In the genomic region with DNA sequence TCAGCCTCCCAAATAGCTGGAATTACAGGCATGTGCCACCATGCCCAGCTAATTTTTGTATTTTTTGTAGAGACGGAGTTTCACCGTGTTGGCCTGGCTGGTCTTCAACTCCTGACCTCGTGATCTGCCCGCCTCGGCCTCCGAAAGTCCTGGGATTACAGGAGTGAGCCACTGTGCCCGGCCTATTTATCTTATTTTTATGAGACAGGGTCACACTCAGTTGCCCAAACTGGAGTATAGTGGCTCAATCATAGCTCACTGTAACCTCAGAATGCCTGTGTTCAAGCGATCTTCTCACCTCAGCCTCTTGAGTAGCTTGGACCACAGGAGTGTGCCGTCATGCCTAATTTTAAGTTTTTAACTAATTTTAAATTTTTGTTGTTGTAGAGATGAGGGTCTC, we compare ENCODE assay signal across 23 cellular contexts.
DNase-seq lines count a peak whose midpoint lies in the region; ATAC-seq and TF ChIP-seq lines count a peak whose summit lies in the region.
"Had no signal": no experiment of that assay in that cellular context is flagged by ENCODE, and none has a peak within 500 bp of the region (broad histone marks: within the 10 kb centered on the region; RNA-seq: fewer than 3 reads in every experiment).

No MANE protein-coding gene starts in this region.

- no peak overlapping the region for H2BK20ac ChIP-seq in IMR-90 (ENCODE audit: low read depth, low read length)

- H3K36me3 ChIP-seq in IMR-90 (ENCODE audit: control insufficient read depth, insufficient read depth, low read length) (no peaks in the 10 kb centered on the region), mesendoderm (ENCODE audit: control insufficient read depth, insufficient read depth, low read length) (no peaks in the 10 kb centered on the region), gastrocnemius medialis (no peaks in the 10 kb centered on the region)

- no peak overlapping the region for H3K4me2 ChIP-seq in IMR-90 (ENCODE audit: low read depth, low read length)
- H3K4me2 ChIP-seq in mesendoderm (ENCODE audit: low read length) = no peak overlapping the region
- H3K4me2 ChIP-seq: A549 had no signal

- peaks cover 32% of the 10 kb centered on the region for H3K9me1 ChIP-seq in IMR-90 (ENCODE audit: insufficient read depth, low read length)

- no peak overlapping the region for H2AFZ ChIP-seq in IMR-90 (replicated peaks; ENCODE audit: low read length, poor library complexity)
- H2AFZ ChIP-seq: GM23248 had no signal

- TF ChIP-seq RAD21 in IMR-90 (IDR thresholded peaks at IDR 0.05; ENCODE audit: low read length) = no peak

- H2AK5ac ChIP-seq in IMR-90 (ENCODE audit: low read depth, low read length) (0 out of 2 replicates have a peak overlapping the region, but pooled peaks have one; percentile 1), mesendoderm (ENCODE audit: low read length) (no peak overlapping the region)

- ATAC-seq in IMR-90 (ENCODE audit: low read depth) = no peak
- ATAC-seq in gastrocnemius medialis = no peak
- ATAC-seq in GM18873 (IDR thresholded peaks at IDR 0.05; ENCODE audit: low FRiP score, unreplicated experiment) = no peak
- no peak for ATAC-seq in HG02884 (IDR thresholded peaks at IDR 0.05; ENCODE audit: unreplicated experiment)
- ATAC-seq: A549, HCT116 had no signal

- no peak overlapping the region for H3K14ac ChIP-seq in IMR-90 (replicated peaks; ENCODE audit: low read depth, low read length)

- H3K56ac ChIP-seq in IMR-90 (ENCODE audit: extremely low read depth, insufficient read depth, low read length) (no peak overlapping the region), mesendoderm (ENCODE audit: low read length) (no peak overlapping the region)

- H4K5ac ChIP-seq in IMR-90 (ENCODE audit: low read depth, low read length) (no peak overlapping the region), mesendoderm (ENCODE audit: low read length) (no peak overlapping the region)

- POLR2A ChIA-PET in IMR-90 (lab: Charles Lee; ENCODE audit: unreplicated experiment) = no interaction called here

- dilution Hi-C loops in IMR-90 (cut with HindIII; ENCODE audit: low sequenced_read_pairs, unreplicated experiment) = no loop called here

- H3K4me3 ChIP-seq in GM12865 (ENCODE audit: low read depth, low read length) (peak overlapping the region; percentile 41; the same call in 1 of the 2 replicates), IMR-90 (ENCODE audit: insufficient read depth, low read depth, low read length) (no peak overlapping the region), mesendoderm (ENCODE audit: low read length) (no peak overlapping the region), gastrocnemius medialis (no peak overlapping the region)
- H3K4me3 ChIP-seq: A549, GM23248 had no signal

- intact Hi-C loops in IMR-90 (cut with micrococcal nuclease) = no loop called here
- intact Hi-C loops in gastrocnemius medialis (cut with DNase I; ENCODE audit: low total_unique reads) = loop anchor here (5.0 kb wide), 1 partner anchor 122 kb away; no protein-coding TSS in a partner anchor

- H3K79me2 ChIP-seq in mesendoderm (ENCODE audit: control insufficient read depth, insufficient read depth, low read length) = peaks cover 88% of the 10 kb centered on the region

- DNase-seq in GM12865 (ENCODE audit: low read depth) (no peak), IMR-90 (no peak), mesendoderm (no peak), gastrocnemius medialis (no peak), DMS 273 treated with DMSO at 0.1 percent for 48 hours (lab: John Stamatoyannopoulos, UW) (no peak)
- DNase-seq: ACHN; AML-193; C1 segment of cervical spinal cord; Calu3; CD4-positive, alpha-beta memory T cell; COR-L47; DMS153; DMS79; EL; GDM1; H9; HFFc6 had no signal

- no peaks in the 10 kb centered on the region for H3K9me3 ChIP-seq in IMR-90 (ENCODE audit: control insufficient read depth, insufficient read depth, low read length)
- H3K9me3 ChIP-seq in gastrocnemius medialis = no peaks in the 10 kb centered on the region
- H3K9me3 ChIP-seq: A549 had no signal

- H4K8ac ChIP-seq in IMR-90 (ENCODE audit: low read depth in 2 of 2, low read length in 2 of 2) = no peak overlapping the region
- no peak overlapping the region for H4K8ac ChIP-seq in mesendoderm (ENCODE audit: low read depth, low read length)

- peaks cover 38 to 88% of the 10 kb centered on the region in 2 experiments for H3K79me1 ChIP-seq in IMR-90 (ENCODE audit: low read depth in 1 of 2, low read length in 2 of 2)
- H3K79me1 ChIP-seq in mesendoderm (ENCODE audit: low read length) = peaks cover 9% of the 10 kb centered on the region

- WGBS in IMR-90 (ENCODE audit: extremely low coverage in 2 of 2, insufficient read length in 1 of 2), 2 experiments = 92% methylated on average over 4 of the region's 9 CpGs; no CpG with 5 or more reads in 1 of the 2 experiments
- no CpG with 5 or more reads among the region's 9 CpGs for WGBS in mesendoderm (ENCODE audit: extremely low coverage, insufficient coverage, low lambda C conversion rate)

- TF ChIP-seq POLR2A in IMR-90 (IDR thresholded peaks at IDR 0.05; ENCODE audit: low read depth, low read length) (no peak), gastrocnemius medialis (IDR thresholded peaks at IDR 0.05) (no peak)

- peaks cover 22% of the 10 kb centered on the region for H3K4me1 ChIP-seq in IMR-90 (ENCODE audit: control insufficient read depth, insufficient read depth, low read length)
- H3K4me1 ChIP-seq in mesendoderm (ENCODE audit: control insufficient read depth, low read depth, low read length) = peaks cover 27% of the 10 kb centered on the region
- peaks cover 74 to 89% of the 10 kb centered on the region in 2 donors for H3K4me1 ChIP-seq in gastrocnemius medialis

- H2AK9ac ChIP-seq in IMR-90 (replicated peaks; ENCODE audit: low read depth, low read length, poor library complexity) = no peak overlapping the region

- in situ Hi-C loops in IMR-90 (cut with MboI; ENCODE audit: low sequenced_read_pairs) = no loop called here
- in situ Hi-C loops in gastrocnemius medialis (cut with MboI; ENCODE audit: low sequenced_read_pairs in 4 of 4) = loop anchor here in 1 of 4 donors (25.0 kb wide), 1 partner anchor 98 kb away; no protein-coding TSS in a partner anchor

- H3K18ac ChIP-seq in IMR-90 (ENCODE audit: low read depth, low read length) = no peak overlapping the region
- no peak overlapping the region for H3K18ac ChIP-seq in mesendoderm (ENCODE audit: low read length)

- H3K23ac ChIP-seq in IMR-90 (ENCODE audit: low read depth, low read length) = no peak overlapping the region
- no peak overlapping the region for H3K23ac ChIP-seq in mesendoderm (ENCODE audit: low read length)

- no peak overlapping the region for H4K91ac ChIP-seq in IMR-90 (ENCODE audit: insufficient read depth, low read depth, low read length)

- no peak overlapping the region for H3K9ac ChIP-seq in IMR-90 (ENCODE audit: low read depth, low read length)
- H3K9ac ChIP-seq in mesendoderm (ENCODE audit: low read length) = no peak overlapping the region
- H3K9ac ChIP-seq: GM23248 had no signal

- H3K27me3 ChIP-seq in IMR-90 (ENCODE audit: control insufficient read depth, insufficient read depth, low read length) = no peaks in the 10 kb centered on the region
- no peaks in the 10 kb centered on the region for H3K27me3 ChIP-seq in mesendoderm (ENCODE audit: insufficient read depth, low read length, poor library complexity)
- H3K27me3 ChIP-seq in gastrocnemius medialis = no peaks in the 10 kb centered on the region

- H3K27ac ChIP-seq in IMR-90 (ENCODE audit: insufficient read depth, low read length) = no peak overlapping the region
- no peak overlapping the region for H3K27ac ChIP-seq in mesendoderm (ENCODE audit: low read depth, low read length)
- peak overlapping the region; percentile 72 to 79 (median 75) for H3K27ac ChIP-seq in gastrocnemius medialis
- H3K27ac ChIP-seq: 22Rv1, A549 had no signal

- peaks cover 94% of the 10 kb centered on the region for H4K20me1 ChIP-seq in IMR-90 (ENCODE audit: insufficient read depth, low read length)

- CTCF ChIA-PET in IMR-90 (lab: Yijun Ruan, JAX) = no interaction called here

- H2BK5ac ChIP-seq in IMR-90 (ENCODE audit: low read depth, low read length, poor library complexity, severe bottlenecking) = no peak overlapping the region
- no peak overlapping the region for H2BK5ac ChIP-seq in mesendoderm (ENCODE audit: low read length)

- BruUV-seq in IMR-90 (replicated peaks; lab: Mats Ljungman, UMichigan) = no TSS peak

- TF ChIP-seq CTCF in GM12865 (IDR thresholded peaks at IDR 0.05; ENCODE audit: insufficient read depth, low read depth, low read length, missing control alignments) = no peak
- TF ChIP-seq CTCF in IMR-90 (conservative IDR thresholded peaks at IDR 0.05; ENCODE audit: low read depth, low read length) = no peak
- no peak for TF ChIP-seq CTCF in gastrocnemius medialis (IDR thresholded peaks at IDR 0.05 in 4 of 5, conservative IDR thresholded peaks at IDR 0.05 in 1 of 5)

- H2BK120ac ChIP-seq in IMR-90 (ENCODE audit: low read depth, low read length) (no peak overlapping the region), mesendoderm (ENCODE audit: low read depth, low read length) (peak overlapping the region; percentile 51)

- H3K4ac ChIP-seq in IMR-90 (ENCODE audit: low read depth, low read length) (no peak overlapping the region), mesendoderm (ENCODE audit: low read depth, low read length) (no peak overlapping the region)

- no peak overlapping the region for H2BK15ac ChIP-seq in IMR-90 (ENCODE audit: low read depth, low read length)
- no peak overlapping the region for H2BK15ac ChIP-seq in mesendoderm (replicated peaks; ENCODE audit: low read depth)

TF ChIP-seq in IMR-90, 13 proteins besides CTCF, POLR2A, EP300 and RAD21 (continues in another document):
- no peak for TF ChIP-seq RCOR1 (IDR thresholded peaks at IDR 0.05; ENCODE audit: insufficient replicate concordance, low read length)
- no peak for TF ChIP-seq FOS (IDR thresholded peaks at IDR 0.05; ENCODE audit: low read depth, low read length)
- TF ChIP-seq BHLHE40 (IDR thresholded peaks at IDR 0.05; ENCODE audit: low read depth, low read length) = no peak
- no peak for TF ChIP-seq NFE2L2 (IDR thresholded peaks at IDR 0.05; ENCODE audit: low read depth, low read length)
- TF ChIP-seq RFX5 (IDR thresholded peaks at IDR 0.05; ENCODE audit: low read depth, low read length) = no peak
- no peak for TF ChIP-seq MXI1 (IDR thresholded peaks at IDR 0.05; ENCODE audit: borderline replicate concordance, low read depth, low read length)
- TF ChIP-seq MAFK (IDR thresholded peaks at IDR 0.05; ENCODE audit: low read depth, low read length) = no peak
- TF ChIP-seq CHD1 (IDR thresholded peaks at IDR 0.05; ENCODE audit: low read depth, low read length) = no peak
- TF ChIP-seq, protein P1, sequence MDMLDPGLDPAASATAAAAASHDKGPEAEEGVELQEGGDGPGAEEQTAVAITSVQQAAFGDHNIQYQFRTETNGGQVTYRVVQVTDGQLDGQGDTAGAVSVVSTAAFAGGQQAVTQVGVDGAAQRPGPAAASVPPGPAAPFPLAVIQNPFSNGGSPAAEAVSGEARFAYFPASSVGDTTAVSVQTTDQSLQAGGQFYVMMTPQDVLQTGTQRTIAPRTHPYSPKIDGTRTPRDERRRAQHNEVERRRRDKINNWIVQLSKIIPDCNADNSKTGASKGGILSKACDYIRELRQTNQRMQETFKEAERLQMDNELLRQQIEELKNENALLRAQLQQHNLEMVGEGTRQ (IDR thresholded peaks at IDR 0.05; ENCODE audit: low read depth, low read length) = no peak
- no peak for TF ChIP-seq SMC3 (IDR thresholded peaks at IDR 0.05; ENCODE audit: low read depth, low read length)
- no peak for TF ChIP-seq CEBPB (IDR thresholded peaks at IDR 0.05; ENCODE audit: low read depth, low read length)

Comparison
In these comparisons a context has a peak if more than half of its experiments do, and no peak if none do; other contexts are left out.
1. H3K27ac ChIP-seq: peak in gastrocnemius medialis (4 of 4); none in IMR-90 (single experiment) and mesendoderm (single experiment).